1 cellular context compared by ENCODE assay signal in genomic region chrX:46571423-46572294, GRCh38.
TF ChIP-seq lines count a peak whose summit lies in the region.

No MANE protein-coding gene starts in this region.

TF ChIP-seq in GM12878, 131 proteins besides CTCF, POLR2A, EP300 and RAD21 (continued from another document):
- no peak for TF ChIP-seq REST (IDR thresholded peaks at IDR 0.05; ENCODE audit: low read depth, low read length)
- TF ChIP-seq ZBTB4 (CRISPR knock-in tag; IDR thresholded peaks at IDR 0.05): no peak
- no peak for TF ChIP-seq HDAC2 (IDR thresholded peaks at IDR 0.05)
- no peak for TF ChIP-seq KLF5 (IDR thresholded peaks at IDR 0.05; ENCODE audit: partially characterized antibody)
- no peak for TF ChIP-seq SKIL (IDR thresholded peaks at IDR 0.05; ENCODE audit: low read depth, poor library complexity, severe bottlenecking)
- TF ChIP-seq SIN3A (IDR thresholded peaks at IDR 0.05; ENCODE audit: low read depth, low read length): no peak
- TF ChIP-seq WRNIP1 (IDR thresholded peaks at IDR 0.05; ENCODE audit: borderline replicate concordance, low read depth, low read length): no peak
- 0 out of 2 replicates have a peak, but pooled peaks have one; percentile 12 for TF ChIP-seq NR2F1 (conservative IDR thresholded peaks at IDR 0.05)
- TF ChIP-seq EZH2 (IDR thresholded peaks at IDR 0.05; ENCODE audit: borderline replicate concordance, control insufficient read depth, low read depth, low read length): no peak
- TF ChIP-seq CBX3 (IDR thresholded peaks at IDR 0.05; ENCODE audit: borderline replicate concordance, low read depth): no peak
- no peak for TF ChIP-seq ZBED1 (IDR thresholded peaks at IDR 0.05; ENCODE audit: borderline replicate concordance)
- TF ChIP-seq E4F1 (IDR thresholded peaks at IDR 0.05; ENCODE audit: borderline replicate concordance, partially characterized antibody): no peak
- peak; percentile 57; the same call in 1 of the 2 replicates for TF ChIP-seq RAD51 (IDR thresholded peaks at IDR 0.05)
- no peak for TF ChIP-seq CBX5 (IDR thresholded peaks at IDR 0.05; ENCODE audit: low read depth)
- no peak for TF ChIP-seq NR2C2 (IDR thresholded peaks at IDR 0.05; ENCODE audit: borderline replicate concordance, control insufficient read depth, insufficient read length, low read depth)
- TF ChIP-seq TCF12 (IDR thresholded peaks at IDR 0.05; ENCODE audit: low read depth, low read length): no peak
- no peak for TF ChIP-seq ZBTB40 (IDR thresholded peaks at IDR 0.05; ENCODE audit: borderline replicate concordance)
- TF ChIP-seq HDAC6 (IDR thresholded peaks at IDR 0.05; ENCODE audit: unreplicated experiment): no peak
- no peak for TF ChIP-seq ZNF592 (IDR thresholded peaks at IDR 0.05)
- TF ChIP-seq NFYA (IDR thresholded peaks at IDR 0.05; ENCODE audit: borderline replicate concordance, low read depth, low read length): no peak
- 0 out of 2 replicates have a peak, but pooled peaks have one; percentile 39 for TF ChIP-seq RELB (IDR thresholded peaks at IDR 0.05; ENCODE audit: low read depth)
- TF ChIP-seq USF1 (IDR thresholded peaks at IDR 0.05; ENCODE audit: borderline replicate concordance, extremely low read length, insufficient read depth, low read depth, low read length): no peak
